Comparison of ENCODE assay signal across 29 cellular contexts in the genomic region with DNA sequence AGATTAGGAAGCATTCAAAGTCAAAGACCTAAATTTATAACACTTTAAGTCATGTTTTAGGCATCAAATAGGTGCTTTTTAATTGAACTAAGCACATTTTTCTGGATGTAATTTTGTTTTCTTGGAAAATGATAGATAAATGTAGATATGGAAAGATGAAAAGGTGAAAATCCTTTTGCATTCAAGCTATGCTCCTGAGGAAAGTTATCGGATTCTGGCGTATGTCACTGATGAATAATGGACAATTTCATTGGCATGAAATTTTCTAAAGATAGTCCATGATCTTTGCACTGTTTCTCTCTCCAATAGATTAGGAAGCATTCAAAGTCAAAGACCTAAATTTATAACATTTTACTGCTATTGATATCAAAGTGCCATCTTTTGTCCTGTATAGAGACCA.
"Had no signal": no experiment of that assay in that cellular context is flagged by ENCODE, and none has a peak within 500 bp of the region (broad histone marks: within the 10 kb centered on the region; RNA-seq: fewer than 3 reads in every experiment).

No MANE protein-coding gene starts in this region.

- H3K4me3 ChIP-seq: adrenal gland, ascending aorta, body of pancreas, breast epithelium, cardiac muscle cell had no signal

- H3K27ac ChIP-seq: adrenal gland, ascending aorta, body of pancreas, brain microvascular endothelial cell, breast epithelium, cardiac muscle cell had no signal

- H3K36me3 ChIP-seq: adrenal gland, ascending aorta, brain microvascular endothelial cell, breast epithelium, cardiac muscle cell had no signal

- DNase-seq: activated effector memory CD4-positive, alpha-beta T cell treated with anti-CD3 and anti-CD28 coated beads, Interleukin-2, amount 50 U/mL, for 16 hours; activated effector memory CD4-positive, alpha-beta T cell treated with Interleukin-2 at 50 U/mL for 16 hours; activated gamma-delta T cell; activated gamma-delta T cell treated with Interleukin-2 at 50 U/mL for 16 hours; activated naive CD4-positive, alpha-beta T cell; activated naive CD4-positive, alpha-beta T cell treated with anti-CD3 and anti-CD28 coated beads for 36 hours; activated naive CD4-positive, alpha-beta T cell treated with anti-CD3 and anti-CD28 coated beads, Interleukin-2, amount 10 ng/mL, durations not matched to agents 7 days and 5 days; activated naive CD4-positive, alpha-beta T cell treated with anti-CD3 and anti-CD28 coated beads, Interleukin-2, amount 50 U/mL, for 16 hours; activated naive CD4-positive, alpha-beta T cell treated with Interleukin-2 at 50 U/mL for 16 hours; activated naive CD8-positive, alpha-beta T cell treated with anti-CD3 and anti-CD28 coated beads for 36 hours; activated naive CD8-positive, alpha-beta T cell treated with anti-CD3 and anti-CD28 coated beads, Interleukin-2, amount 10 ng/mL, durations not matched to agents 7 days and 5 days; activated naive CD8-positive, alpha-beta T cell treated with anti-CD3 and anti-CD28 coated beads, Interleukin-2, amount 50 U/mL, for 24 hours; activated T-cell treated with anti-CD3 and anti-CD28 coated beads, Interleukin-2, amount 50 U/mL, for 1 hour; activated T-cell treated with anti-CD3 and anti-CD28 coated beads, Interleukin-2, amount 50 U/mL, for 24 hours; activated T-cell treated with anti-CD3 and anti-CD28 coated beads, Interleukin-2, amount 50 U/mL, for 4 hours; activated T-cell treated with anti-CD3 and anti-CD28 coated beads, Interleukin-2, amount 50 U/mL, for 48 hours; activated T-cell treated with anti-CD3 and anti-CD28 coated beads, Interleukin-2, amount 50 U/mL, for 72 hours; adrenal gland; amniotic stem cell; amygdala; aorta; body of pancreas; brain microvascular endothelial cell; caudate nucleus; central memory CD4-positive, alpha-beta T cell; cerebellar nuclear complex had no signal

- H3K27me3 ChIP-seq: adrenal gland, ascending aorta, body of pancreas, brain microvascular endothelial cell, breast epithelium, cardiac muscle cell had no signal

- H3K4me1 ChIP-seq: adrenal gland, ascending aorta, body of pancreas, breast epithelium had no signal

- H3K9me3 ChIP-seq: adrenal gland, ascending aorta, body of pancreas, breast epithelium had no signal
